In genomic region chr11:22761066-22761465, GRCh38 we compare ENCODE assay signal across 9 cellular contexts.
"Had no signal": no experiment of that assay in that cellular context is flagged by ENCODE, and none has a peak within 500 bp of the region (broad histone marks: within the 10 kb centered on the region; RNA-seq: fewer than 3 reads in every experiment).

No MANE protein-coding gene starts in this region.

- DNase-seq: GOT3, H7, HFFc6, IMR-90, KG1 had no signal

- H3K36me3 ChIP-seq: HAP-1 had no signal

- H3K9me3 ChIP-seq: HAP-1 had no signal

- H3K4me3 Mint-ChIP-seq: HFFc6 had no signal

- ATAC-seq: HCT116, K562 had no signal

- FAIRE-seq: HTR-8/SVneo, K562 had no signal

- H3K4me3 ChIP-seq: HAP-1, K562 had no signal

- H3K4me1 ChIP-seq: HAP-1 had no signal
